Comparison of ENCODE assay signal across 1 cellular context in the genomic region with DNA sequence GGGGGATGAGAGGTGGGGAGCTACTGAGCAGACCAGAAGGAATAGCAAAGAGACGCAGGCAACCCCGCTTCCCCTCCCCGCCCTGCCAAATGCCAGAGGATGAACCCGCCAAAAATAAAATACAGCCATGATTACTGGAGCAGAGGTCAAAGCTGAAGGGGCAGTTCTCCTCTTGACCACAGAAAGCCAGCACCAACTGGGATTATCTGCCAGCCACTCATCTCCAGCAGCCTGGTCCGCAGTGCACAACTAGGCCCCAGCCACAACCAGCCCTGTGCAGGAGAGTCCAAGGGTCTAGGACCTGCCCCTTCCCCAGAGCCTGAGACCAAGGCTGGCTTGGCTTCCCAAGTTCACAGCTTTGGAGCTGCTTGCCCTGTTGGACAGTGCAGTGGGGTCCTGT.
TF ChIP-seq lines count a peak whose summit lies in the region.

No MANE protein-coding gene starts in this region.

TF ChIP-seq in H1, 55 proteins besides CTCF, POLR2A, EP300 and RAD21 (continued from another document):
- TF ChIP-seq, protein P1, sequence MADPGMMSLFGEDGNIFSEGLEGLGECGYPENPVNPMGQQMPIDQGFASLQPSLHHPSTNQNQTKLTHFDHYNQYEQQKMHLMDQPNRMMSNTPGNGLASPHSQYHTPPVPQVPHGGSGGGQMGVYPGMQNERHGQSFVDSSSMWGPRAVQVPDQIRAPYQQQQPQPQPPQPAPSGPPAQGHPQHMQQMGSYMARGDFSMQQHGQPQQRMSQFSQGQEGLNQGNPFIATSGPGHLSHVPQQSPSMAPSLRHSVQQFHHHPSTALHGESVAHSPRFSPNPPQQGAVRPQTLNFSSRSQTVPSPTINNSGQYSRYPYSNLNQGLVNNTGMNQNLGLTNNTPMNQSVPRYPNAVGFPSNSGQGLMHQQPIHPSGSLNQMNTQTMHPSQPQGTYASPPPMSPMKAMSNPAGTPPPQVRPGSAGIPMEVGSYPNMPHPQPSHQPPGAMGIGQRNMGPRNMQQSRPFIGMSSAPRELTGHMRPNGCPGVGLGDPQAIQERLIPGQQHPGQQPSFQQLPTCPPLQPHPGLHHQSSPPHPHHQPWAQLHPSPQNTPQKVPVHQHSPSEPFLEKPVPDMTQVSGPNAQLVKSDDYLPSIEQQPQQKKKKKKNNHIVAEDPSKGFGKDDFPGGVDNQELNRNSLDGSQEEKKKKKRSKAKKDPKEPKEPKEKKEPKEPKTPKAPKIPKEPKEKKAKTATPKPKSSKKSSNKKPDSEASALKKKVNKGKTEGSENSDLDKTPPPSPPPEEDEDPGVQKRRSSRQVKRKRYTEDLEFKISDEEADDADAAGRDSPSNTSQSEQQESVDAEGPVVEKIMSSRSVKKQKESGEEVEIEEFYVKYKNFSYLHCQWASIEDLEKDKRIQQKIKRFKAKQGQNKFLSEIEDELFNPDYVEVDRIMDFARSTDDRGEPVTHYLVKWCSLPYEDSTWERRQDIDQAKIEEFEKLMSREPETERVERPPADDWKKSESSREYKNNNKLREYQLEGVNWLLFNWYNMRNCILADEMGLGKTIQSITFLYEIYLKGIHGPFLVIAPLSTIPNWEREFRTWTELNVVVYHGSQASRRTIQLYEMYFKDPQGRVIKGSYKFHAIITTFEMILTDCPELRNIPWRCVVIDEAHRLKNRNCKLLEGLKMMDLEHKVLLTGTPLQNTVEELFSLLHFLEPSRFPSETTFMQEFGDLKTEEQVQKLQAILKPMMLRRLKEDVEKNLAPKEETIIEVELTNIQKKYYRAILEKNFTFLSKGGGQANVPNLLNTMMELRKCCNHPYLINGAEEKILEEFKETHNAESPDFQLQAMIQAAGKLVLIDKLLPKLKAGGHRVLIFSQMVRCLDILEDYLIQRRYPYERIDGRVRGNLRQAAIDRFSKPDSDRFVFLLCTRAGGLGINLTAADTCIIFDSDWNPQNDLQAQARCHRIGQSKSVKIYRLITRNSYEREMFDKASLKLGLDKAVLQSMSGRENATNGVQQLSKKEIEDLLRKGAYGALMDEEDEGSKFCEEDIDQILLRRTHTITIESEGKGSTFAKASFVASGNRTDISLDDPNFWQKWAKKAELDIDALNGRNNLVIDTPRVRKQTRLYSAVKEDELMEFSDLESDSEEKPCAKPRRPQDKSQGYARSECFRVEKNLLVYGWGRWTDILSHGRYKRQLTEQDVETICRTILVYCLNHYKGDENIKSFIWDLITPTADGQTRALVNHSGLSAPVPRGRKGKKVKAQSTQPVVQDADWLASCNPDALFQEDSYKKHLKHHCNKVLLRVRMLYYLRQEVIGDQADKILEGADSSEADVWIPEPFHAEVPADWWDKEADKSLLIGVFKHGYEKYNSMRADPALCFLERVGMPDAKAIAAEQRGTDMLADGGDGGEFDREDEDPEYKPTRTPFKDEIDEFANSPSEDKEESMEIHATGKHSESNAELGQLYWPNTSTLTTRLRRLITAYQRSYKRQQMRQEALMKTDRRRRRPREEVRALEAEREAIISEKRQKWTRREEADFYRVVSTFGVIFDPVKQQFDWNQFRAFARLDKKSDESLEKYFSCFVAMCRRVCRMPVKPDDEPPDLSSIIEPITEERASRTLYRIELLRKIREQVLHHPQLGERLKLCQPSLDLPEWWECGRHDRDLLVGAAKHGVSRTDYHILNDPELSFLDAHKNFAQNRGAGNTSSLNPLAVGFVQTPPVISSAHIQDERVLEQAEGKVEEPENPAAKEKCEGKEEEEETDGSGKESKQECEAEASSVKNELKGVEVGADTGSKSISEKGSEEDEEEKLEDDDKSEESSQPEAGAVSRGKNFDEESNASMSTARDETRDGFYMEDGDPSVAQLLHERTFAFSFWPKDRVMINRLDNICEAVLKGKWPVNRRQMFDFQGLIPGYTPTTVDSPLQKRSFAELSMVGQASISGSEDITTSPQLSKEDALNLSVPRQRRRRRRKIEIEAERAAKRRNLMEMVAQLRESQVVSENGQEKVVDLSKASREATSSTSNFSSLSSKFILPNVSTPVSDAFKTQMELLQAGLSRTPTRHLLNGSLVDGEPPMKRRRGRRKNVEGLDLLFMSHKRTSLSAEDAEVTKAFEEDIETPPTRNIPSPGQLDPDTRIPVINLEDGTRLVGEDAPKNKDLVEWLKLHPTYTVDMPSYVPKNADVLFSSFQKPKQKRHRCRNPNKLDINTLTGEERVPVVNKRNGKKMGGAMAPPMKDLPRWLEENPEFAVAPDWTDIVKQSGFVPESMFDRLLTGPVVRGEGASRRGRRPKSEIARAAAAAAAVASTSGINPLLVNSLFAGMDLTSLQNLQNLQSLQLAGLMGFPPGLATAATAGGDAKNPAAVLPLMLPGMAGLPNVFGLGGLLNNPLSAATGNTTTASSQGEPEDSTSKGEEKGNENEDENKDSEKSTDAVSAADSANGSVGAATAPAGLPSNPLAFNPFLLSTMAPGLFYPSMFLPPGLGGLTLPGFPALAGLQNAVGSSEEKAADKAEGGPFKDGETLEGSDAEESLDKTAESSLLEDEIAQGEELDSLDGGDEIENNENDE (IDR thresholded peaks at IDR 0.05; ENCODE audit: insufficient replicate concordance, low read length) = no peak
- TF ChIP-seq CTBP2 (IDR thresholded peaks at IDR 0.05; ENCODE audit: borderline replicate concordance, insufficient read depth, insufficient read length, low read length) = no peak
- no peak for TF ChIP-seq GTF2F1 (IDR thresholded peaks at IDR 0.05; ENCODE audit: borderline replicate concordance, low read depth, low read length)
- TF ChIP-seq NRF1 (IDR thresholded peaks at IDR 0.05; ENCODE audit: low read depth, low read length) = no peak
- no peak for TF ChIP-seq KDM4A (IDR thresholded peaks at IDR 0.05; ENCODE audit: low read depth, low read length, severe bottlenecking)
- TF ChIP-seq NANOG (IDR thresholded peaks at IDR 0.05; ENCODE audit: insufficient read depth, low read depth, low read length, poor library complexity, severe bottlenecking) = no peak
- TF ChIP-seq GABPA (IDR thresholded peaks at IDR 0.05; ENCODE audit: borderline replicate concordance, insufficient read depth, low read length) = no peak
- no peak for TF ChIP-seq SAP30 (IDR thresholded peaks at IDR 0.05; ENCODE audit: insufficient read depth, insufficient replicate concordance, low read length)
- TF ChIP-seq JUND (IDR thresholded peaks at IDR 0.05; ENCODE audit: low read length) = no peak
TF ChIP-seq in H1: peak in this region for 0.
